10 cellular contexts compared by ENCODE assay signal in the genomic region with DNA sequence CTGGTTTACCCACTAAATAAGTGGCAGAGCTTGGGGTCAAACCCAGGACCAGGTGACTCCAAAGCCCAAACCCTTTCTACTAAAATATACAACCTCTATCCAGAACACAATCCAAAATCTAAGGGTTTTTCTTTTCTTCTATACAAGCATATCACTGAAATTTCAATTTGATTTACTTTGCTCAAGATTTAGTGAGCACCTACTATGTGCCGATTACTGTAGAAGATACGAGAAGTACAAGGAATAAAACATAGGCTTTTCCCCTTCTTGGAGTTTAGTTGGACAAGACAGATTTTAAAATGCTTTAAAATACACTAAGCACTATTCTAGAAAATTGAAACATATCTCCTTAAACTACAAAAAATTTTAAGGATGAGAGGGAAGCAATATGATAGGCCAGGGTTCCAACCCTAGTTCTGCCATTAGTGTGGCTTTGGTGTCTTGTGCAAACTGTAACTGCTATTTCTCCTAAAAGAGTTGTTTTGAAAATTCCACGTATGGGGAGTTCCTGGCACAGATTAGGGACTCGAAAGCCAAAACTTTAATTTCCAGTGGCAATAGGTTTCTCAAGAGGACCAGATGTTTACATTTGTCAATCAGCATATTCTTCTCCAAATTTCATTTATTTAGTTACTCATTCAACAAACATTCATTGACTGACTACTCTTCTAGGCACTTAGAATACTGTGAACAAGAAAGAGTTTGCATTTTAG. TPM values are rescaled to one million over a fixed set of nuclear protein-coding genes. Genes with fewer than 3 reads are reported as not detected.
DNase-seq lines count a peak whose midpoint lies in the region; ATAC-seq and TF ChIP-seq lines count a peak whose summit lies in the region.
"Had no signal": no experiment of that assay in that cellular context is flagged by ENCODE, and none has a peak within 500 bp of the region (broad histone marks: within the 10 kb centered on the region; RNA-seq: fewer than 3 reads in every experiment).

No MANE protein-coding gene starts in this region.

- no peaks in the 10 kb centered on the region for H3K27me3 Mint-ChIP-seq in activated CD4-positive, alpha-beta T cell treated with anti-CD3 and anti-CD28 coated beads for 36 hours

- H3K4me3 ChIP-seq in SU-DHL-6 (ENCODE audit: insufficient read depth, low read length, poor library complexity, severe bottlenecking): no peak overlapping the region
- H3K4me3 ChIP-seq in foreskin fibroblast (ENCODE audit: low read depth in 1 of 2, low read length in 2 of 2): peak overlapping the region; percentile 90 to 95
- H3K4me3 ChIP-seq in stomach smooth muscle (ENCODE audit: low read length in 2 of 2): peak overlapping the region; percentile 94 to 95

- CTCF ChIA-PET in activated CD4-positive, alpha-beta T cell treated with anti-CD3 and anti-CD28 coated beads for 36 hours (lab: Charles Lee): no interaction called here

- POLR2A ChIA-PET in activated CD4-positive, alpha-beta T cell treated with anti-CD3 and anti-CD28 coated beads for 36 hours (lab: Charles Lee): no interaction called here

- DNase-seq in activated CD4-positive, alpha-beta T cell treated with anti-CD3 and anti-CD28 coated beads for 36 hours: no peak
- no peak for DNase-seq in activated CD4-positive, alpha-beta T cell treated with anti-CD3 and anti-CD28 coated beads for 48 hours
- DNase-seq in foreskin fibroblast (peak; percentile 48 to 65), DMS79 (lab: John Stamatoyannopoulos, UW) (no peak)
- DNase-seq: NCI-H748 treated with DMSO at 0.1 percent for 48 hours had no signal

- H3K9ac ChIP-seq in SU-DHL-6 (ENCODE audit: low read length) (peak overlapping the region; percentile 91; the same call in 1 of the 2 replicates), stomach smooth muscle (ENCODE audit: low read length in 2 of 2) (peak overlapping the region in 1 of 2 donors; percentile 88)

- peaks cover 25% of the 10 kb centered on the region for H3K4me1 ChIP-seq in stomach smooth muscle (ENCODE audit: control insufficient read depth, insufficient read depth, low read length)
- H3K4me1 ChIP-seq: prostate gland had no signal

- peaks cover 52% of the 10 kb centered on the region for H3K79me2 ChIP-seq in SU-DHL-6 (ENCODE audit: insufficient read depth, low read length)

- no peak overlapping the region for H2AFZ ChIP-seq in SU-DHL-6 (ENCODE audit: low read depth, low read length, severe bottlenecking)

- H3F3A ChIP-seq in SU-DHL-6 (ENCODE audit: insufficient read depth): peaks cover 4% of the 10 kb centered on the region; the same call in 1 of the 2 replicates

- H3K9me2 ChIP-seq in SU-DHL-6 (replicated peaks; ENCODE audit: insufficient read depth, low read length): no peaks in the 10 kb centered on the region

- intact Hi-C loops in activated CD4-positive, alpha-beta T cell treated with anti-CD3 and anti-CD28 coated beads for 36 hours (cut with DNase I, micrococcal nuclease): loop anchor here (5.0 kb wide), 2 partner anchors 611 to 1054 kb away; a partner anchor contains a TSS

- H3K36me3 ChIP-seq in SU-DHL-6 (ENCODE audit: low read length) (peaks cover 2% of the 10 kb centered on the region; the same call in 1 of the 2 replicates), stomach smooth muscle (ENCODE audit: control insufficient read depth in 2 of 2, insufficient read depth in 2 of 2, low read length in 2 of 2) (peaks cover 2 to 3% of the 10 kb centered on the region in 2 donors)
- H3K36me3 ChIP-seq: prostate gland had no signal

- H3K27me3 ChIP-seq in SU-DHL-6 (ENCODE audit: low read length) (no peaks in the 10 kb centered on the region), stomach smooth muscle (ENCODE audit: control insufficient read depth in 1 of 2, insufficient read depth in 2 of 2, low read length in 2 of 2) (no peaks in the 10 kb centered on the region)

- peaks cover 24% of the 10 kb centered on the region for H3K36me3 Mint-ChIP-seq in activated CD4-positive, alpha-beta T cell treated with anti-CD3 and anti-CD28 coated beads for 36 hours (ENCODE audit: low read depth)

- ATAC-seq in activated CD4-positive, alpha-beta T cell treated with anti-CD3 and anti-CD28 coated beads for 36 hours: no peak
- no peak for ATAC-seq in activated CD4-positive, CD25-positive, alpha-beta regulatory T cell treated with anti-CD3 and anti-CD28 coated beads, Interleukin-2, amount 50 U/mL, for 24 hours
- ATAC-seq in GM19351 (IDR thresholded peaks at IDR 0.05; ENCODE audit: unreplicated experiment): no peak

- H4K20me1 ChIP-seq in SU-DHL-6 (ENCODE audit: low read depth, low read length): no peaks in the 10 kb centered on the region

- no peak for TF ChIP-seq CTCF in SU-DHL-6 (IDR thresholded peaks at IDR 0.05; ENCODE audit: insufficient read depth, low read length, poor library complexity, severe bottlenecking)
- TF ChIP-seq CTCF in foreskin fibroblast (IDR thresholded peaks at IDR 0.05; ENCODE audit: low read depth, low read length): no peak

- peak overlapping the region; percentile 25 for H3K27ac Mint-ChIP-seq in activated CD4-positive, alpha-beta T cell treated with anti-CD3 and anti-CD28 coated beads for 36 hours

- H3K4me1 Mint-ChIP-seq in activated CD4-positive, alpha-beta T cell treated with anti-CD3 and anti-CD28 coated beads for 36 hours: peaks cover 50% of the 10 kb centered on the region

- H3K27ac ChIP-seq in SU-DHL-6 (ENCODE audit: low read depth, low read length) (no peak overlapping the region), stomach smooth muscle (ENCODE audit: low read length) (peak overlapping the region; percentile 76)

- H3K4me3 Mint-ChIP-seq in activated CD4-positive, alpha-beta T cell treated with anti-CD3 and anti-CD28 coated beads for 36 hours: peak overlapping the region; percentile 92

- H3K9me3 Mint-ChIP-seq in activated CD4-positive, alpha-beta T cell treated with anti-CD3 and anti-CD28 coated beads for 36 hours (ENCODE audit: low read depth): no peaks in the 10 kb centered on the region

- H3K4me2 ChIP-seq in SU-DHL-6 (ENCODE audit: low read depth, low read length, poor library complexity, severe bottlenecking): peak overlapping the region; percentile 78

- H3K9me3 ChIP-seq in SU-DHL-6 (ENCODE audit: insufficient read depth, low read length) (no peaks in the 10 kb centered on the region), stomach smooth muscle (ENCODE audit: control insufficient read depth in 2 of 2, low read length in 2 of 2) (no peaks in the 10 kb centered on the region)
- H3K9me3 ChIP-seq: prostate gland had no signal

RNA-seq across cellular contexts. Expression of a gene that starts 2.6 kb away (rescaled TPM):
- 10 to 100 TPM in 1 of 2 experiments, 1 to 10 TPM in 1; 9.3 to 11.8 TPM for total RNA-seq in activated CD4-positive, alpha-beta T cell treated with anti-CD3 and anti-CD28 coated beads for 36 hours

RNA-seq across cellular contexts. Expression of a gene that starts 2.8 kb away (rescaled TPM):
- 10 to 100 TPM; 18.0 to 20.2 TPM for total RNA-seq in activated CD4-positive, alpha-beta T cell treated with anti-CD3 and anti-CD28 coated beads for 36 hours

RNA-seq across cellular contexts. Expression of a gene that starts 16.4 kb away (rescaled TPM):
- 1 to 10 TPM in 1 of 2 experiments, under 1 TPM in 1; 0.98 to 1.1 TPM for total RNA-seq in activated CD4-positive, alpha-beta T cell treated with anti-CD3 and anti-CD28 coated beads for 36 hours

Comparison
In these comparisons a context has a peak if more than half of its experiments do, and no peak if none do; other contexts are left out.
1. DNase-seq: peak in foreskin fibroblast (2 of 2); none in activated CD4-positive, alpha-beta T cell treated with anti-CD3 and anti-CD28 coated beads for 36 hours (single experiment), activated CD4-positive, alpha-beta T cell treated with anti-CD3 and anti-CD28 coated beads for 48 hours (single experiment) and DMS79 (single experiment).